ENCODE assay signal across 2 cellular contexts in the genomic region with DNA sequence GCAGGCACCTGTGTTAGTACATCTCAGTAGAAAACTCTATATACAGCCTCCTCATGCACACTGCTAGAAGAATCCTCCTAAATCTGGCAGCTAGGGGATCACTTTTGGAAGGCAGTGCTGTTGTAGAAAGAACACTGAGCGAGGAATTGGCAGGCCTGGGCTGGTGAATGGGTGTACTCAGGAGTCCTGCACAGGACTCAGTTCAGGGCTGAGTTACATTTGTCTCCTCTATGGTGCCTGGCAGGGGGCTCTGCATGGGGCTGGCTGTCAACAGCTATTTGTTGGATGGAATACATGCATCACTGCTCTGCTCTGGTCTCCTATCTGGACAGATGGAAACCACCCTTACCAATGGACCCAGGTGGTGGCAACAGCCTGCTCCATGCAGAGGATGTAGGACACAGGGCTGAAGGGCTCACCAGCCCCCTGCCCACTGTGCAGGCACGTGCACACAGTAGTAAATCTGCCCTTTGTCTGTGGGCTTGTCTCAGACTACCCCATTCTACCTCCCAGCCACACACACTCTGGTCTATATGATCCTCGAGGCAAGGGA.
A peak's percentile ranks its signal among the peaks of the same experiment; 100 is the strongest.
TF ChIP-seq lines count a peak whose summit lies in the region.

No MANE protein-coding gene starts in this region.

TF ChIP-seq in HEK293, 187 proteins besides CTCF, POLR2A, EP300 and RAD21:
- TF ChIP-seq ZIC2 (tag by site-specific recombination; IDR thresholded peaks at IDR 0.05) (peak; percentile 71), ZBTB8A (tag by site-specific recombination; IDR thresholded peaks at IDR 0.05) (0 out of 2 replicates have a peak, but pooled peaks have one; percentile 16), GLIS1 (tag by site-specific recombination; IDR thresholded peaks at IDR 0.05) (peak; percentile 74), ZNF10 (tag by site-specific recombination; IDR thresholded peaks at IDR 0.05) (no peak), ZBTB48 (tag by site-specific recombination; IDR thresholded peaks at IDR 0.05) (no peak)
TF ChIP-seq in HEK293: peak in this region for 3.

TF ChIP-seq in GM12878, 131 proteins besides CTCF, POLR2A, EP300 and RAD21:
- TF ChIP-seq ZNF24 (IDR thresholded peaks at IDR 0.05) (no peak), FOXK2 (IDR thresholded peaks at IDR 0.05) (no peak), IKZF1 (conservative IDR thresholded peaks at IDR 0.05) (no peak), NR2F1 (conservative IDR thresholded peaks at IDR 0.05) (no peak), ZBED1 (IDR thresholded peaks at IDR 0.05; ENCODE audit: borderline replicate concordance) (no peak), DPF2 (IDR thresholded peaks at IDR 0.05) (no peak), RB1 (IDR thresholded peaks at IDR 0.05; ENCODE audit: borderline replicate concordance) (no peak)
- TF ChIP-seq, protein P1, sequence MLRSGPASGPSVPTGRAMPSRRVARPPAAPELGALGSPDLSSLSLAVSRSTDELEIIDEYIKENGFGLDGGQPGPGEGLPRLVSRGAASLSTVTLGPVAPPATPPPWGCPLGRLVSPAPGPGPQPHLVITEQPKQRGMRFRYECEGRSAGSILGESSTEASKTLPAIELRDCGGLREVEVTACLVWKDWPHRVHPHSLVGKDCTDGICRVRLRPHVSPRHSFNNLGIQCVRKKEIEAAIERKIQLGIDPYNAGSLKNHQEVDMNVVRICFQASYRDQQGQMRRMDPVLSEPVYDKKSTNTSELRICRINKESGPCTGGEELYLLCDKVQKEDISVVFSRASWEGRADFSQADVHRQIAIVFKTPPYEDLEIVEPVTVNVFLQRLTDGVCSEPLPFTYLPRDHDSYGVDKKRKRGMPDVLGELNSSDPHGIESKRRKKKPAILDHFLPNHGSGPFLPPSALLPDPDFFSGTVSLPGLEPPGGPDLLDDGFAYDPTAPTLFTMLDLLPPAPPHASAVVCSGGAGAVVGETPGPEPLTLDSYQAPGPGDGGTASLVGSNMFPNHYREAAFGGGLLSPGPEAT (IDR thresholded peaks at IDR 0.05; ENCODE audit: low read depth): no peak
TF ChIP-seq in GM12878: peak in this region for 0.
